Comparison of ENCODE assay signal across 18 cellular contexts in the genomic region with DNA sequence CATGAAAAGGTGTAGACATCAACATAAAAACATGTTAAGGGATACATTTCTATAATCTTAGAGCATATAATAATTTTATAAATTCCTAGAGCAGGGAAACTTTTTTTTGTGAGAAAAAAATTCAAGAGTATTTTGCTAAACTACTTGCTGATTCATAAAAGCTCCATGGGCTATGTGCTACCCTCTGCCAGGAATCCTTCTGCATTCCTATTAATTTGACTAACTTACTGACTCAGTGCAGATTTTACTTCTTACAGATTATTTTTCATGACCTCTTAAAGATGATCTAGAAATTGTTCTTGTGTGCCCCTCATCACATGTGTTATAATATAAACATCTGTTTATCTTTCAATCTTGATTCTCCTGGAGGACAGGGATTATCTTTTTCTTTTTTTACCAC. TPM values are rescaled to one million over a fixed set of nuclear protein-coding genes. Genes with fewer than 3 reads are reported as not detected.
DNase-seq lines count a peak whose midpoint lies in the region; ATAC-seq and TF ChIP-seq lines count a peak whose summit lies in the region.
"Had no signal": no experiment of that assay in that cellular context is flagged by ENCODE, and none has a peak within 500 bp of the region (broad histone marks: within the 10 kb centered on the region; RNA-seq: fewer than 3 reads in every experiment).

No MANE protein-coding gene starts in this region.

- no peaks in the 10 kb centered on the region for H3K9me3 Mint-ChIP-seq in activated T-cell treated with anti-CD3 and anti-CD28 coated beads, Interleukin-2, amount 50 U/mL, for 72 hours
- no peaks in the 10 kb centered on the region for H3K9me3 Mint-ChIP-seq in activated T-helper 17 cell treated with anti-CD3 and anti-CD28 coated beads, Interleukin-2, amount 50 U/mL, for 72 hours
- H3K9me3 Mint-ChIP-seq: activated T-cell treated with anti-CD3 and anti-CD28 coated beads, Interleukin-2, amount 50 U/mL, for 4 hours; GM23338; T-cell had no signal

- no peak for TF ChIP-seq CTCF in WERI-Rb-1 (IDR thresholded peaks at IDR 0.05; ENCODE audit: low read depth, low read length)

- no peaks in the 10 kb centered on the region for H3K9me3 ChIP-seq in WERI-Rb-1 (ENCODE audit: severe bottlenecking)
- H3K9me3 ChIP-seq: body of pancreas, thyroid gland had no signal

- H3K4me3 ChIP-seq in WERI-Rb-1 (ENCODE audit: low read depth, low read length): no peak overlapping the region
- H3K4me3 ChIP-seq: body of pancreas, GM23338, thyroid gland had no signal

- peaks cover 60% of the 10 kb centered on the region for H3K4me1 Mint-ChIP-seq in activated T-cell treated with anti-CD3 and anti-CD28 coated beads, Interleukin-2, amount 50 U/mL, for 72 hours (ENCODE audit: low read depth)
- peaks cover 41% of the 10 kb centered on the region for H3K4me1 Mint-ChIP-seq in activated T-helper 17 cell treated with anti-CD3 and anti-CD28 coated beads, Interleukin-2, amount 50 U/mL, for 72 hours

- no peak for ATAC-seq in activated T-cell treated with anti-CD3 and anti-CD28 coated beads, Interleukin-2, amount 50 U/mL, for 72 hours (replicated peaks in 1 of 2)
- ATAC-seq in activated T-helper 17 cell treated with anti-CD3 and anti-CD28 coated beads, Interleukin-2, amount 50 U/mL, for 72 hours (replicated peaks): no peak
- ATAC-seq in GM21447 (IDR thresholded peaks at IDR 0.05; ENCODE audit: unreplicated experiment): no peak
- ATAC-seq: body of pancreas, GM23338, T-cell had no signal

- peaks cover 5% of the 10 kb centered on the region for H3K36me3 ChIP-seq in WERI-Rb-1
- H3K36me3 ChIP-seq: thyroid gland had no signal

- H3K27me3 ChIP-seq in WERI-Rb-1 (ENCODE audit: insufficient read depth, low read depth, severe bottlenecking): no peaks in the 10 kb centered on the region
- H3K27me3 ChIP-seq: body of pancreas, thyroid gland had no signal

- no peak overlapping the region for H3K27ac ChIP-seq in WERI-Rb-1
- H3K27ac ChIP-seq: body of pancreas, thyroid gland had no signal

- peak overlapping the region; percentile 62 for H3K27ac Mint-ChIP-seq in activated T-cell treated with anti-CD3 and anti-CD28 coated beads, Interleukin-2, amount 50 U/mL, for 72 hours
- H3K27ac Mint-ChIP-seq in activated T-helper 17 cell treated with anti-CD3 and anti-CD28 coated beads, Interleukin-2, amount 50 U/mL, for 72 hours: peak overlapping the region; percentile 92
- H3K27ac Mint-ChIP-seq: GM23338, T-cell had no signal

- H3K27me3 Mint-ChIP-seq in activated T-cell treated with anti-CD3 and anti-CD28 coated beads, Interleukin-2, amount 50 U/mL, for 72 hours (ENCODE audit: low read depth): no peaks in the 10 kb centered on the region
- H3K27me3 Mint-ChIP-seq in activated T-helper 17 cell treated with anti-CD3 and anti-CD28 coated beads, Interleukin-2, amount 50 U/mL, for 72 hours: no peaks in the 10 kb centered on the region
- H3K27me3 Mint-ChIP-seq: T-cell had no signal

- peaks cover 0 to 4% of the 10 kb centered on the region in 2 donors for H3K36me3 Mint-ChIP-seq in activated T-cell treated with anti-CD3 and anti-CD28 coated beads, Interleukin-2, amount 50 U/mL, for 72 hours (ENCODE audit: insufficient read depth in 2 of 2)
- peaks cover 42% of the 10 kb centered on the region for H3K36me3 Mint-ChIP-seq in activated T-helper 17 cell treated with anti-CD3 and anti-CD28 coated beads, Interleukin-2, amount 50 U/mL, for 72 hours (ENCODE audit: low read depth)

- DNase-seq in activated T-cell treated with anti-CD3 and anti-CD28 coated beads, Interleukin-2, amount 50 U/mL, for 72 hours: no peak
- no peak for DNase-seq in activated T-cell treated with anti-CD3 and anti-CD28 coated beads, Interleukin-2, amount 50 U/mL, for 1 hour
- DNase-seq in fibroblast of peridontal ligament (ENCODE audit: extremely low read depth): peak; percentile 73
- no peak for DNase-seq in NCI-H748 treated with DMSO at 0.1 percent for 48 hours (lab: John Stamatoyannopoulos, UW)
- DNase-seq in WERI-Rb-1: no peak
- DNase-seq in activated gamma-delta T cell treated with Interleukin-2 at 50 U/mL for 16 hours: no peak
- DNase-seq: activated CD4-positive, alpha-beta T cell treated with anti-CD3 and anti-CD28 coated beads for 1 hour; activated T-cell treated with anti-CD3 and anti-CD28 coated beads, Interleukin-2, amount 50 U/mL, for 4 hours; body of pancreas; Kasumi-1; NCI-H2107; small intestine; T-cell; thyroid gland had no signal

- peak overlapping the region in 1 of 2 donors; percentile 35 for H3K4me3 Mint-ChIP-seq in activated T-cell treated with anti-CD3 and anti-CD28 coated beads, Interleukin-2, amount 50 U/mL, for 72 hours
- peak overlapping the region; percentile 45 for H3K4me3 Mint-ChIP-seq in activated T-helper 17 cell treated with anti-CD3 and anti-CD28 coated beads, Interleukin-2, amount 50 U/mL, for 72 hours
- H3K4me3 Mint-ChIP-seq: activated T-cell treated with anti-CD3 and anti-CD28 coated beads, Interleukin-2, amount 50 U/mL, for 4 hours; GM23338; T-cell had no signal

RNA-seq across cellular contexts. Expression of gene VTA1, which starts 5.7 kb away (rescaled TPM):
- total RNA-seq in activated T-cell treated with anti-CD3 and anti-CD28 coated beads, Interleukin-2, amount 50 U/mL, for 72 hours: 10 to 100 TPM; 29.1 to 37.4 TPM
- total RNA-seq in activated T-helper 17 cell treated with anti-CD3 and anti-CD28 coated beads, Interleukin-2, amount 50 U/mL, for 72 hours: 10 to 100 TPM; 40.6 to 49.0 TPM

RNA-seq across cellular contexts. Expression of gene NMBR, which starts 5.8 kb away (rescaled TPM):
- not detected for total RNA-seq in activated T-cell treated with anti-CD3 and anti-CD28 coated beads, Interleukin-2, amount 50 U/mL, for 72 hours
- not detected for total RNA-seq in activated T-helper 17 cell treated with anti-CD3 and anti-CD28 coated beads, Interleukin-2, amount 50 U/mL, for 72 hours
- total RNA-seq: activated T-cell treated with anti-CD3 and anti-CD28 coated beads, Interleukin-2, amount 50 U/mL, for 4 hours; body of pancreas; GM23338; lung microvascular endothelial cell; T-cell had no signal

RNA-seq across cellular contexts. Expression of gene GJE1, which starts 20.0 kb away (rescaled TPM):
- total RNA-seq in activated T-cell treated with anti-CD3 and anti-CD28 coated beads, Interleukin-2, amount 50 U/mL, for 72 hours: not detected
- total RNA-seq in activated T-helper 17 cell treated with anti-CD3 and anti-CD28 coated beads, Interleukin-2, amount 50 U/mL, for 72 hours: not detected
- total RNA-seq: activated T-cell treated with anti-CD3 and anti-CD28 coated beads, Interleukin-2, amount 50 U/mL, for 4 hours; body of pancreas; GM23338; lung microvascular endothelial cell; T-cell; thyroid gland had no signal
